ENCODE assay signal across 9 cellular contexts in the genomic region with DNA sequence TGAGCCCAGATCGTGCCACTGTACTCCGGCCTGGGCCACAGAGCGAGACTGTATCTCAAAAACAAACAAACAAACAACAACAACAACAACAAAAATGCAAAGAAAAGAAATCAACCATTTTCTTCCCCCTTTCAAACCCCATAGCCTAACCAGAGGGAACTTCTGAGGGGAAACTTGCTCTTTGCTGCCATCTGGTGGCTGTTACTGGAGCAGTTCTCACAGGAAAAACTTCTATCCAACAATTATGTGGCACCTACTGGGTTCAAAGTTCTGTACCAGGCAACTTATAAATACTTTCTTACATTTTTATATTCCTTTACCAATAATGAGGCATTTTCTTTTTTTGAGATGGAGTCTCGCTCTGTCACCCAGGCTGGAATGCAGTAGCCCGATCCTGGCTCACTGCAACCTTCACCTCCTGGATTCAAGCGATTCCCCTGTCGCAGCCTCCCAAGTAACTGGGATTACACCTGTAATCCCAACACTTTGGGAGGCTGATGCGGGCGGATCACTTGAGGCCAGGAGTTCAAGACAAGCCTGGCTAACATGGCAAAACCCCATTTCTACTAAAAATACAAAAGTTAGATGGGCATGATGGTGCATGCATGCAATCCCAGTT. TPM values are rescaled to one million over a fixed set of nuclear protein-coding genes. Genes with fewer than 3 reads are reported as not detected.
DNase-seq lines count a peak whose midpoint lies in the region; ATAC-seq, FAIRE-seq and TF ChIP-seq lines count a peak whose summit lies in the region.
"Had no signal": no experiment of that assay in that cellular context is flagged by ENCODE, and none has a peak within 500 bp of the region (broad histone marks: within the 10 kb centered on the region; RNA-seq: fewer than 3 reads in every experiment).

No MANE protein-coding gene starts in this region.

- DNase-seq in DMS114 treated with DMSO at 0.1 percent for 48 hours (lab: John Stamatoyannopoulos, UW; ENCODE audit: unreplicated experiment) (peak; percentile 55), HuH-7.5 (ENCODE audit: low spot score) (peak; percentile 59), SHP77 treated with DMSO at 0.1 percent for 48 hours (lab: John Stamatoyannopoulos, UW) (peak; percentile 49), germinal center (ENCODE audit: low spot score) (peak; percentile 78), progenitor cell of endocrine pancreas (ENCODE audit: low spot score, unreplicated experiment) (peak; percentile 51), urothelium cell line (ENCODE audit: low spot score) (peak; percentile 70)
- peak; percentile 86 for DNase-seq in activated effector memory CD4-positive, alpha-beta T cell treated with anti-CD3 and anti-CD28 coated beads, Interleukin-2, amount 50 U/mL, for 16 hours

- H3K4me3 Mint-ChIP-seq in progenitor cell of endocrine pancreas (ENCODE audit: low read depth): no peak overlapping the region

- no peak for ATAC-seq in GM18909 (IDR thresholded peaks at IDR 0.05; ENCODE audit: poor library complexity, unreplicated experiment)

- H3K36me3 Mint-ChIP-seq in progenitor cell of endocrine pancreas (ENCODE audit: insufficient read depth): no peaks in the 10 kb centered on the region

- peaks cover 8% of the 10 kb centered on the region for H3K27me3 Mint-ChIP-seq in progenitor cell of endocrine pancreas

- H3K9me3 Mint-ChIP-seq in progenitor cell of endocrine pancreas (ENCODE audit: low read depth): no peaks in the 10 kb centered on the region

- no peaks in the 10 kb centered on the region for H3K4me1 Mint-ChIP-seq in progenitor cell of endocrine pancreas (ENCODE audit: low read depth)

- no peak for FAIRE-seq in urothelium cell line (lab: Jason Lieb, UNC)
- FAIRE-seq: colon had no signal

- no peak overlapping the region for H3K27ac Mint-ChIP-seq in progenitor cell of endocrine pancreas

- TF ChIP-seq CTCF in progenitor cell of endocrine pancreas (IDR thresholded peaks at IDR 0.05; ENCODE audit: unreplicated experiment): peak; percentile 92

RNA-seq across cellular contexts. Expression of gene BICDL1, which starts 50.9 kb away (rescaled TPM):
- total RNA-seq in progenitor cell of endocrine pancreas: 11.1 and 11.7 TPM in 2 replicates
